7 cellular contexts compared by ENCODE assay signal in the genomic region with DNA sequence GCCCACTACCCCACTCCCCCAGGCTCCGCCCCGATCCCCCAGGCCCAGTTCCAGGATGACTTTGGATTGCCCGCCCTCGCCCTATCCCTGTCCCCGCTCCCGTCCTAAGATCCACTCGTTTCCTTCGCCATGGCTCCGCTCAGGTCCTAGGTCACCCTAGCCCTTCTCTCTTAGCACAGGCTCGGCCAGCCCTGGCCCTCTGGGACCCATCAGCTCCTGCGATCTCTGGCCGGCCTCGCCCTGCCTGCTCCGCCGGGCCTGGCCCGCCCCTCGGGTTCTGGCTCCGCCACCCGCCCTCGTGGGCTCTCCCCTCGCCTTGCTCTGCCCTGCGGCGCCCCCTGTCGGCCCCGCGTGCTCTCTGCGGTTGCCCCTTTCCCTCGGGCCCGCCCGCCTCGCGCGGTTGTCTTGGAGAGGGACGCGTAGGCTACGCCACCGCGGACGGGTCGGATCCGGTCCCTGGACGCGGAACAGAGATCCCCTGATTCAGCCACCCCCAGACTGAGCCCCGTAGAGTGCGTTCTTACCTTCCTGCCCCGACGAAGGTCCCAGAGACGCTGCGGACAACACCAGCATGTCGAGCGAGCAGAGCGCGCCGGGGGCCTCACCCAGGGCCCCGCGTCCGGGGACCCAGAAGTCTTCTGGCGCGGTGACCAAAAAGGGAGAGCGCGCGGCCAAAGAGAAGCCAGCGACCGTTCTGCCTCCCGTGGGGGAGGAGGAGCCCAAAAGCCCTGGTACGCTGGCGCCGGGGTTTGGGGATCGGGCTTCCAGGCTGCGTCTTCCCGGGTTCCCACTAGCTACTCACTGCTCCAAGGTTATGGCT. TPM values are rescaled to one million over a fixed set of nuclear protein-coding genes. Genes with fewer than 3 reads are reported as not detected.
A peak's percentile ranks its signal among the peaks of the same experiment; 100 is the strongest.
DNase-seq lines count a peak whose midpoint lies in the region; FAIRE-seq and TF ChIP-seq lines count a peak whose summit lies in the region.

A gene (plus strand): TSS at position 400 of the 820 bp plus-strand sequence. CDS start 172 bp downstream, at position 572.

- H3K9me1 ChIP-seq in endothelial cell of umbilical vein (replicated peaks; ENCODE audit: control insufficient read depth, extremely low read depth, insufficient read depth, low read length): no peaks in the 10 kb centered on the region

- H3K27ac ChIP-seq in endothelial cell of umbilical vein (ENCODE audit: insufficient read depth, low read depth, low read length): no peak within 1 kb of the TSS

- no TSS peak for BruUV-seq in endothelial cell of umbilical vein (replicated peaks; lab: Mats Ljungman, UMichigan)

- H4K20me1 ChIP-seq in endothelial cell of umbilical vein (replicated peaks; ENCODE audit: control insufficient read depth, extremely low read depth, insufficient read depth, low read length): no peaks in the 10 kb centered on the region

- POLR2A ChIA-PET in endothelial cell of umbilical vein (lab: Charles Lee): interaction anchor here (1.1 kb wide), 1 partner anchor 154 kb away, joined by 4 read pairs; no protein-coding TSS in a partner anchor

- dilution Hi-C loops in endothelial cell of umbilical vein (cut with MboI; ENCODE audit: extremely low pct_ligation_motif_present, low sequenced_read_pairs): no loop called here

- no peaks in the 10 kb centered on the region for H3K4me1 ChIP-seq in endothelial cell of umbilical vein (ENCODE audit: control insufficient read depth, extremely low read depth, insufficient read depth, low read length)

- peak; percentile 74 for FAIRE-seq in endothelial cell of umbilical vein (lab: Jason Lieb, UNC)

- H3K4me3 ChIP-seq in GM12875 (ENCODE audit: low read depth, low read length): no peak within 1 kb of the TSS
- H3K4me3 ChIP-seq in endothelial cell of umbilical vein (replicated peaks in 1 of 3; ENCODE audit: insufficient read depth in 1 of 3, low read depth in 1 of 3, low read length in 3 of 3): no peak within 1 kb of the TSS

- CTCF ChIA-PET in endothelial cell of umbilical vein (lab: Charles Lee): interaction anchor here (0.6 to 11.2 kb wide), 16 partner anchors 8 to 231 kb away, joined by 3 to 312 read pairs (median 6); a partner anchor contains a TSS

- H3K36me3 ChIP-seq in endothelial cell of umbilical vein (ENCODE audit: control insufficient read depth in 2 of 2, extremely low read depth in 1 of 2, insufficient read depth in 2 of 2, low read length in 2 of 2): peaks cover 0 to 6% of the 10 kb centered on the region in 2 experiments

- no peaks in the 10 kb centered on the region for H3K79me2 ChIP-seq in endothelial cell of umbilical vein (ENCODE audit: control insufficient read depth, insufficient read depth, low read length)

- H3K27me3 ChIP-seq in endothelial cell of umbilical vein (ENCODE audit: control insufficient read depth in 2 of 2, insufficient read depth in 2 of 2, low read length in 2 of 2): peaks cover 26 to 32% of the 10 kb centered on the region in 2 experiments

- TF ChIP-seq POLR2A in endothelial cell of umbilical vein (IDR thresholded peaks at IDR 0.05; ENCODE audit: low read depth, low read length): peak; percentile 71

- no peaks in the 10 kb centered on the region for H3K9me3 ChIP-seq in endothelial cell of umbilical vein (replicated peaks; ENCODE audit: control insufficient read depth, insufficient read depth, low read length)

- TF ChIP-seq CTCF in GM12875 (IDR thresholded peaks at IDR 0.05; ENCODE audit: borderline replicate concordance, insufficient read depth, low read depth, low read length) (peak; percentile 71), endothelial cell of umbilical vein (IDR thresholded peaks at IDR 0.05; ENCODE audit: extremely low read depth in 1 of 2, insufficient read depth in 1 of 2, low read depth in 1 of 2, low read length in 2 of 2) (peak; percentile 97 to 98)

- H3K4me2 ChIP-seq in endothelial cell of umbilical vein (ENCODE audit: insufficient read depth, low read length): no peak within 1 kb of the TSS

- intact Hi-C loops in endothelial cell of umbilical vein (cut with micrococcal nuclease): loop anchor here (1.0 kb wide), 1 partner anchor 28 kb away; no protein-coding TSS in a partner anchor

- no peak within 1 kb of the TSS for H3K9ac ChIP-seq in endothelial cell of umbilical vein (replicated peaks; ENCODE audit: extremely low read depth, insufficient read depth, low read length)

- no peak within 1 kb of the TSS for H2AFZ ChIP-seq in endothelial cell of umbilical vein (ENCODE audit: low read depth, low read length)

- DNase-seq in NCI-H446 treated with DMSO at 0.1 percent for 48 hours (lab: John Stamatoyannopoulos, UW) (peak; percentile 10), endothelial cell of umbilical vein (ENCODE audit: low read depth, low spot score) (peak; percentile 77), mesenteric fat pad (ENCODE audit: low spot score) (peak; percentile 95), NK-92 (lab: John Stamatoyannopoulos, UW; ENCODE audit: unreplicated experiment) (no peak)
- peak; percentile 86 for DNase-seq in activated CD8-positive, alpha-beta memory T cell treated with anti-CD3 and anti-CD28 coated beads for 24 hours
- DNase-seq in stimulated activated CD8-positive, alpha-beta memory T cell treated with anti-CD3 and anti-CD28 coated beads, Interleukin-2, amount 100 ng/mL, for 1 hour (ENCODE audit: low read depth in 2 of 2): peak; percentile 10 to 18

TF ChIP-seq in endothelial cell of umbilical vein, 7 proteins besides CTCF, POLR2A, EP300 and RAD21:
- peak; percentile 59 for TF ChIP-seq POLR2AphosphoS5 (IDR thresholded peaks at IDR 0.05; ENCODE audit: insufficient read depth, low read depth, low read length)
- TF ChIP-seq MYC (IDR thresholded peaks at IDR 0.05; ENCODE audit: low read depth, low read length): no peak
- no peak for TF ChIP-seq JUN (IDR thresholded peaks at IDR 0.05; ENCODE audit: borderline replicate concordance, insufficient read depth, insufficient read length, low read depth)
- TF ChIP-seq, protein P1, sequence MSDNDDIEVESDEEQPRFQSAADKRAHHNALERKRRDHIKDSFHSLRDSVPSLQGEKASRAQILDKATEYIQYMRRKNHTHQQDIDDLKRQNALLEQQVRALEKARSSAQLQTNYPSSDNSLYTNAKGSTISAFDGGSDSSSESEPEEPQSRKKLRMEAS (IDR thresholded peaks at IDR 0.05; ENCODE audit: insufficient read depth, insufficient read length): peak; percentile 61
- peak; percentile 73 for TF ChIP-seq EZH2 (IDR thresholded peaks at IDR 0.05; ENCODE audit: borderline replicate concordance, low read depth, low read length, severe bottlenecking)
- TF ChIP-seq FOS (IDR thresholded peaks at IDR 0.05; ENCODE audit: borderline replicate concordance, insufficient read depth, low read length): no peak
- TF ChIP-seq GATA2 (IDR thresholded peaks at IDR 0.05; ENCODE audit: insufficient read depth, insufficient read length, low read depth, low read length): peak; percentile 32

RNA-seq across cellular contexts. Expression of the gene that starts here (rescaled TPM):
- total RNA-seq in endothelial cell of umbilical vein (0.66 and 1.2 TPM in 2 replicates), mesenteric fat pad (0.32 TPM)
- 0.33 and 0.35 TPM in 2 replicates for polyA plus RNA-seq in endothelial cell of umbilical vein
- 0.06 and 0.13 TPM in 2 replicates for polyA plus RNA-seq in endothelial cell of umbilical vein (2011; cell fraction: cytosol; rRNA removed)
- polyA plus RNA-seq in endothelial cell of umbilical vein (2011; cell fraction: nucleus; rRNA removed): 2.0 and 2.6 TPM in 2 replicates
- 0.46 and 0.51 TPM in 2 replicates for polyA plus RNA-seq in endothelial cell of umbilical vein (2012)
- polyA minus RNA-seq in endothelial cell of umbilical vein: 0.28 and 0.36 TPM in 2 replicates
- polyA minus RNA-seq in endothelial cell of umbilical vein (2011; cell fraction: cytosol; rRNA and poly(A)+ RNA removed): not detected
- polyA minus RNA-seq in endothelial cell of umbilical vein (2011; cell fraction: nucleus; rRNA and poly(A)+ RNA removed): 0.63 TPM in 1 of 2 replicates, not detected in the other

Comparison
In these comparisons a context has a peak if more than half of its experiments do, and no peak if none do; other contexts are left out.
1. Peak in DNase-seq in mesenteric fat pad; RNA of the gene not detected or under 1 TPM.